Comparison of ENCODE assay signal across 8 cellular contexts in genomic region chr14:60183724-60184596, GRCh38. TPM values are rescaled to one million over a fixed set of nuclear protein-coding genes. Genes with fewer than 3 reads are reported as not detected.
A peak's percentile ranks its signal among the peaks of the same experiment; 100 is the strongest.
DNase-seq lines count a peak whose midpoint lies in the region; ATAC-seq and TF ChIP-seq lines count a peak whose summit lies in the region.

No MANE protein-coding gene starts in this region.

- H3K27ac Mint-ChIP-seq in chondrocyte (ENCODE audit: unreplicated experiment) = no peak overlapping the region

- intact Hi-C loops in right lobe of liver (cut with DNase I) = loop anchor here in 1 of 2 donors (10.0 kb wide), 1 partner anchor 219 kb away; no protein-coding TSS in a partner anchor

- TF ChIP-seq POLR2A in right lobe of liver (IDR thresholded peaks at IDR 0.05) = no peak
- TF ChIP-seq POLR2A in suprapubic skin (IDR thresholded peaks at IDR 0.05) = no peak

- H3K36me3 Mint-ChIP-seq in chondrocyte (ENCODE audit: low read depth) = peaks cover 1% of the 10 kb centered on the region

- H3K27ac ChIP-seq in right lobe of liver (peak overlapping the region; percentile 3 to 53 (median 41)), suprapubic skin (no peak overlapping the region)

- H3K36me3 ChIP-seq in right lobe of liver = no peaks in the 10 kb centered on the region
- H3K36me3 ChIP-seq in suprapubic skin = no peaks in the 10 kb centered on the region

- H3K27me3 Mint-ChIP-seq in chondrocyte (ENCODE audit: low read depth) = peaks cover 7% of the 10 kb centered on the region

- no peaks in the 10 kb centered on the region for H3K27me3 ChIP-seq in right lobe of liver
- H3K27me3 ChIP-seq in suprapubic skin = no peaks in the 10 kb centered on the region

- ATAC-seq in GM21576 (IDR thresholded peaks at IDR 0.05; ENCODE audit: unreplicated experiment) (peak; percentile 59), right lobe of liver (peak; percentile 73 to 91 (median 84))

- peak; percentile 49 for DNase-seq in GDM1 (lab: John Stamatoyannopoulos, UW)
- peak; percentile 77 for DNase-seq in LoVo (ENCODE audit: low spot score)
- DNase-seq in RKO (ENCODE audit: low spot score) = peak; percentile 83
- no peak for DNase-seq in chondrocyte (ENCODE audit: low spot score)
- no peak for DNase-seq in right lobe of liver
- no peak for DNase-seq in suprapubic skin (ENCODE audit: low spot score in 2 of 2)
- no peak for DNase-seq in COLO668 (lab: John Stamatoyannopoulos, UW; ENCODE audit: unreplicated experiment)

- H3K9me3 Mint-ChIP-seq in chondrocyte (ENCODE audit: low read depth) = no peaks in the 10 kb centered on the region

- no peak for TF ChIP-seq EP300 in suprapubic skin (IDR thresholded peaks at IDR 0.05)

- TF ChIP-seq CTCF in chondrocyte (IDR thresholded peaks at IDR 0.05) = peak; percentile 99
- peak; percentile 72 to 94 (median 78) for TF ChIP-seq CTCF in right lobe of liver (IDR thresholded peaks at IDR 0.05)
- TF ChIP-seq CTCF in suprapubic skin (IDR thresholded peaks at IDR 0.05) = peak; percentile 45 to 71

- H3K9me3 ChIP-seq in right lobe of liver (no peaks in the 10 kb centered on the region), suprapubic skin (no peaks in the 10 kb centered on the region)

- H3K4me3 ChIP-seq in right lobe of liver (peak overlapping the region; percentile 23 to 52 (median 47)), suprapubic skin (peak overlapping the region; percentile 40)

- peaks cover 10% of the 10 kb centered on the region for H3K4me1 Mint-ChIP-seq in chondrocyte (ENCODE audit: low read depth)

- 3% methylated on average over 6 of the region's 6 CpGs for WGBS in right lobe of liver (ENCODE audit: insufficient coverage, low coverage, low lambda C conversion rate, missing lambda C conversion rate)
- 5% methylated on average over 6 of the region's 6 CpGs for WGBS in suprapubic skin

- H3K4me3 Mint-ChIP-seq in chondrocyte (ENCODE audit: unreplicated experiment) = peak overlapping the region; percentile 62

- H3K4me1 ChIP-seq in right lobe of liver = no peaks in the 10 kb centered on the region
- H3K4me1 ChIP-seq in suprapubic skin = peaks cover 6% of the 10 kb centered on the region

RNA-seq across cellular contexts. Expression of gene DHRS7, which starts 18.8 kb away (rescaled TPM):
- total RNA-seq in chondrocyte (47.5 to 53.1 TPM (median 49.8 TPM) in 3 replicates), right lobe of liver (100 to 1,000 TPM in 4 of 6 experiments, 10 to 100 TPM in 2; 65.0 to 153 (median 116) TPM), suprapubic skin (10 to 100 TPM; 33.7 to 91.7 (median 39.8) TPM)

Comparison
In these comparisons a context has a peak if more than half of its experiments do, and no peak if none do; other contexts are left out.
1. DNase-seq: peak in GDM1 (single experiment), LoVo (single experiment) and RKO (single experiment); none in chondrocyte (single experiment), right lobe of liver (0 of 3), suprapubic skin (0 of 2) and COLO668 (single experiment).
2. Peak in every context shown above with its lines, with median percentiles within 50 percentile points of each other: CTCF ChIP-seq.